In the genomic region with DNA sequence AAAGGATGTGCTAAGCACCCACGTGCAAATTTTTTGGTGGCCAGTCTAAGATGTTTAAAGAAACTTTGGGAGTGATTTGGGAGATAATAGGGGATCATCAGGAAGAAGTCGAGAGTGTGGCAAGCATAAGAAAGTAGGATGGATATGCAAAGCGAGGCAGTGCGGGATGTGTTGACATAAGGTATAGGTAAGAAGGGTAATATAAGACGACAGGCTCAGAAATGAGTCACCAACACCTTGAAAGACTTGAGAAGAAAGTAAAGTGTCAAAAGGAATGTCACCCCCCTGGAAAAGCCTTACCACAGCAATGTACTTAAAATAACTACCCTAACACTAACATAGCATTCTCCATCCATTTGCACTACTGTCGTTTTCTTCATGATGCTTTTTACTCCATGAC, we compare ENCODE assay signal across 1 cellular context.
TF ChIP-seq lines count a peak whose summit lies in the region.

No MANE protein-coding gene starts in this region.

TF ChIP-seq in GM12878, 131 proteins besides CTCF, POLR2A, EP300 and RAD21 (continued from another document):
- TF ChIP-seq MLLT1 (IDR thresholded peaks at IDR 0.05) = 0 out of 2 replicates have a peak, but pooled peaks have one; percentile 52
